In the genomic region with DNA sequence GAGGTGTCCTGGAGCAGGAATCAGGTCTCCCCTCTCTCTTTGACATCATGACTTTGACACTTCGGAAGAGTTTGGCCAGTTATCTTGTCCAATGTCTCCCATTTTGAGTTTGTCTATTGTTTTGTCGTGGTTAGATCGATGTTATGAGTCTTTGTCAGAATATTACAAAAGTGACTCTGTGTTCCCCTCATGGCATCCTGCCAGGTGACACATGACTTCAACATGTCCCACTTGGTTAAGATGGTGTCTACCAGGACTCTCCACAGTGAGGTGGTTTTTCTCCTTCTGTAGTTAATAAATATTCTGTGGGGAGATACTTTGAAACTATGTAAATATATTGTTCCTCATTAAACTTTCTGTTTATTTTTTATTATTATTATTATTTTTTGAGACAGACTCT, we compare ENCODE assay signal across 17 cellular contexts.
DNase-seq lines count a peak whose midpoint lies in the region; ATAC-seq, FAIRE-seq and TF ChIP-seq lines count a peak whose summit lies in the region.
"Had no signal": no experiment of that assay in that cellular context is flagged by ENCODE, and none has a peak within 500 bp of the region (broad histone marks: within the 10 kb centered on the region; RNA-seq: fewer than 3 reads in every experiment).

No MANE protein-coding gene starts in this region.

- TF ChIP-seq EP300 in K562 (IDR thresholded peaks at IDR 0.05; ENCODE audit: low read length): no peak

- no peak overlapping the region for H3K9ac ChIP-seq in K562 (ENCODE audit: insufficient read depth in 1 of 2, low read depth in 2 of 2, low read length in 2 of 2)

- no peak overlapping the region for H2AFZ ChIP-seq in K562 (ENCODE audit: low read depth, low read length)
- H2AFZ ChIP-seq: PC-9 had no signal

- no peaks in the 10 kb centered on the region for H3K9me1 ChIP-seq in K562 (ENCODE audit: control insufficient read depth, insufficient read depth, low read length)

- no peaks in the 10 kb centered on the region for H3K4me1 ChIP-seq in K562 (replicated peaks in 1 of 2; ENCODE audit: control insufficient read depth in 2 of 2, insufficient read depth in 2 of 2, low read length in 2 of 2)
- H3K4me1 ChIP-seq: gastrocnemius medialis had no signal

- 14% methylated on average over 3 of the region's 3 CpGs for WGBS in K562 (ENCODE audit: insufficient coverage, low coverage, missing lambda C conversion rate)

- no peaks in the 10 kb centered on the region for H4K20me1 ChIP-seq in K562 (replicated peaks; ENCODE audit: control insufficient read depth, insufficient read depth, low read length)

- H3K4me3 ChIP-seq in K562: no peak overlapping the region
- H3K4me3 ChIP-seq: A549, coronary artery, gastrocnemius medialis, lung, PC-9, SK-N-MC had no signal

- TF ChIP-seq RAD21 in K562 (CRISPR knock-in tag; conservative IDR thresholded peaks at IDR 0.05 in 1 of 2, IDR thresholded peaks at IDR 0.05 in 1 of 2): no peak

- BruUV-seq in K562 (replicated peaks; lab: Mats Ljungman, UMichigan): no TSS peak

- no peak overlapping the region for H3K4me2 ChIP-seq in K562 (ENCODE audit: insufficient read depth, low read length)
- H3K4me2 ChIP-seq: A549, PC-9 had no signal

- POLR2A ChIA-PET in K562 (lab: Yijun Ruan, JAX): no interaction called here

- no peak for TF ChIP-seq CTCF in K562 (IDR thresholded peaks at IDR 0.05 in 2 of 3, conservative IDR thresholded peaks at IDR 0.05 in 1 of 3; ENCODE audit: insufficient read depth in 2 of 3, low read depth in 1 of 3, low read length in 3 of 3)

- no peaks in the 10 kb centered on the region for H3K36me3 ChIP-seq in K562 (ENCODE audit: control insufficient read depth, insufficient read depth, low read length)
- H3K36me3 ChIP-seq: gastrocnemius medialis had no signal

- H3K79me2 ChIP-seq in K562 (ENCODE audit: control insufficient read depth, insufficient read depth, low read length): no peaks in the 10 kb centered on the region

- ATAC-seq in K562 (no peak), HG03095 (IDR thresholded peaks at IDR 0.05; ENCODE audit: unreplicated experiment) (no peak)

- no peak for FAIRE-seq in K562 (lab: Jason Lieb, UNC)

- peaks cover 2 to 10% of the 10 kb centered on the region in 2 experiments; a peak in 3 of 5 replicates for H3K27me3 ChIP-seq in K562 (ENCODE audit: control insufficient read depth in 2 of 2, insufficient read depth in 2 of 2, low read length in 2 of 2)
- H3K27me3 ChIP-seq: gastrocnemius medialis had no signal

- H3K9me3 ChIP-seq in K562 (replicated peaks; ENCODE audit: control insufficient read depth, insufficient read depth, low read depth, low read length): no peaks in the 10 kb centered on the region
- H3K9me3 ChIP-seq: A549, gastrocnemius medialis had no signal

- CTCF ChIA-PET in K562 (lab: Yijun Ruan, JAX; ENCODE audit: low intra/inter-chr PET ratio): no interaction called here

- TF ChIP-seq POLR2A in K562 (conservative IDR thresholded peaks at IDR 0.05): no peak

- intact Hi-C loops in K562 (cut with micrococcal nuclease): loop anchor here (1.0 kb wide), 1 partner anchor 22 kb away; no protein-coding TSS in a partner anchor

- in situ Hi-C loops in K562 (cut with MboI): no loop called here

- DNase-seq in activated CD4-positive, alpha-beta T cell treated with anti-CD3 and anti-CD28 coated beads, Interleukin-2, amount 50 U/mL, for 48 hours: peak; percentile 34
- DNase-seq in activated CD4-positive, alpha-beta T cell treated with anti-CD3 and anti-CD28 coated beads, Interleukin-2, amount 50 U/mL, for 4 hours: no peak
- DNase-seq in EL (peak; percentile 56), K562 (ENCODE audit: extremely low read depth in 1 of 4, low spot score in 3 of 4) (no peak), occipital lobe (lab: John Stamatoyannopoulos, UW) (peak; percentile 17), NOMO-1 treated with DMSO at 0.1 percent for 48 hours (lab: John Stamatoyannopoulos, UW; ENCODE audit: unreplicated experiment) (no peak), NCI-H1105 treated with DMSO at 0.1 percent for 48 hours (lab: John Stamatoyannopoulos, UW) (no peak)
- DNase-seq: activated gamma-delta T cell treated with Interleukin-2 at 50 U/mL for 16 hours, gastrocnemius medialis, NCI-H2081 treated with DMSO at 0.1 percent for 48 hours, NCI-H524 treated with DMSO at 0.1 percent for 48 hours had no signal

- no peak overlapping the region for H3K27ac ChIP-seq in K562 (ENCODE audit: extremely low read depth, low read depth, low read length)
- H3K27ac ChIP-seq: coronary artery, gastrocnemius medialis, PC-9, SK-N-MC had no signal

TF ChIP-seq in K562, 482 proteins besides CTCF, POLR2A, EP300 and RAD21:
- peak; percentile 44; the same call in 1 of the 2 replicates for TF ChIP-seq NFIC (IDR thresholded peaks at IDR 0.05)
- no peak for TF ChIP-seq RB1 (IDR thresholded peaks at IDR 0.05; ENCODE audit: low read depth)

Comparison
In these comparisons a context has a peak if more than half of its experiments do, and no peak if none do; other contexts are left out.
1. DNase-seq: peak in activated CD4-positive, alpha-beta T cell treated with anti-CD3 and anti-CD28 coated beads, Interleukin-2, amount 50 U/mL, for 48 hours (2 of 2), EL (single experiment) and occipital lobe (single experiment); none in activated CD4-positive, alpha-beta T cell treated with anti-CD3 and anti-CD28 coated beads, Interleukin-2, amount 50 U/mL, for 4 hours (0 of 2), K562 (0 of 4), NOMO-1 treated with DMSO at 0.1 percent for 48 hours (single experiment) and NCI-H1105 treated with DMSO at 0.1 percent for 48 hours (single experiment).